29 cellular contexts compared by ENCODE assay signal in genomic region chr20:14685179-14685578, GRCh38.
"Had no signal": no experiment of that assay in that cellular context is flagged by ENCODE, and none has a peak within 500 bp of the region (broad histone marks: within the 10 kb centered on the region; RNA-seq: fewer than 3 reads in every experiment).

No MANE protein-coding gene starts in this region.

- H3K4me3 Mint-ChIP-seq: activated CD4-positive, alpha-beta memory T cell treated with anti-CD3 and anti-CD28 coated beads, Interleukin-2, amount 10 ng/mL, durations not matched to agents 7 days and 5 days; activated naive CD8-positive, alpha-beta T cell treated with anti-CD3 and anti-CD28 coated beads for 36 hours; activated T-cell treated with anti-CD3 and anti-CD28 coated beads, Interleukin-2, amount 50 U/mL, for 72 hours; activated T-helper 17 cell treated with anti-CD3 and anti-CD28 coated beads, Interleukin-2, amount 50 U/mL, for 72 hours; central memory CD8-positive, alpha-beta T cell had no signal

- DNase-seq: activated CD4-positive, alpha-beta memory T cell treated with anti-CD3 and anti-CD28 coated beads, Interleukin-2, amount 10 ng/mL, durations not matched to agents 7 days and 5 days; activated CD4-positive, alpha-beta T cell treated with anti-CD3 and anti-CD28 coated beads for 1 hour; activated CD4-positive, alpha-beta T cell treated with anti-CD3 and anti-CD28 coated beads for 48 hours; activated CD4-positive, CD25-positive, alpha-beta regulatory T cell; activated effector memory CD4-positive, alpha-beta T cell treated with anti-CD3 and anti-CD28 coated beads, Interleukin-2, amount 50 U/mL, for 16 hours; activated naive CD4-positive, alpha-beta T cell; activated naive CD4-positive, alpha-beta T cell treated with anti-CD3 and anti-CD28 coated beads, Interleukin-2, amount 50 U/mL, for 16 hours; activated naive CD8-positive, alpha-beta T cell treated with anti-CD3 and anti-CD28 coated beads for 36 hours; activated T-cell treated with anti-CD3 and anti-CD28 coated beads, Interleukin-2, amount 50 U/mL, for 1 hour; activated T-cell treated with anti-CD3 and anti-CD28 coated beads, Interleukin-2, amount 50 U/mL, for 72 hours; amniotic stem cell; colonic mucosa; NCI-H1092 treated with DMSO at 0.1 percent for 48 hours; NCI-H1417 treated with DMSO at 0.1 percent for 48 hours; NCI-H2029; NCI-H226; NCI-H510A; NCI-H526; NCI-H774; PC-9; SW 1271; T-helper 1 cell; T-helper 2 cell; T1000; WERI-Rb-1 had no signal

- H3K36me3 Mint-ChIP-seq: activated naive CD8-positive, alpha-beta T cell treated with anti-CD3 and anti-CD28 coated beads for 36 hours had no signal

- ATAC-seq: activated T-cell treated with anti-CD3 and anti-CD28 coated beads, Interleukin-2, amount 50 U/mL, for 72 hours; activated T-helper 17 cell treated with anti-CD3 and anti-CD28 coated beads, Interleukin-2, amount 50 U/mL, for 72 hours; K562; Right ventricle myocardium inferior had no signal

- H3K27ac Mint-ChIP-seq: activated CD4-positive, alpha-beta memory T cell treated with anti-CD3 and anti-CD28 coated beads, Interleukin-2, amount 10 ng/mL, durations not matched to agents 7 days and 5 days; activated naive CD8-positive, alpha-beta T cell treated with anti-CD3 and anti-CD28 coated beads for 36 hours; activated T-cell treated with anti-CD3 and anti-CD28 coated beads, Interleukin-2, amount 50 U/mL, for 72 hours; activated T-helper 17 cell treated with anti-CD3 and anti-CD28 coated beads, Interleukin-2, amount 50 U/mL, for 72 hours had no signal

- H3K9me3 Mint-ChIP-seq: activated naive CD8-positive, alpha-beta T cell treated with anti-CD3 and anti-CD28 coated beads for 36 hours had no signal

- H3K27me3 Mint-ChIP-seq: activated CD4-positive, alpha-beta memory T cell treated with anti-CD3 and anti-CD28 coated beads, Interleukin-2, amount 10 ng/mL, durations not matched to agents 7 days and 5 days; activated naive CD8-positive, alpha-beta T cell treated with anti-CD3 and anti-CD28 coated beads for 36 hours; activated T-helper 17 cell treated with anti-CD3 and anti-CD28 coated beads, Interleukin-2, amount 50 U/mL, for 72 hours; central memory CD8-positive, alpha-beta T cell had no signal

- H3K4me1 Mint-ChIP-seq: activated CD4-positive, alpha-beta memory T cell treated with anti-CD3 and anti-CD28 coated beads, Interleukin-2, amount 10 ng/mL, durations not matched to agents 7 days and 5 days; activated naive CD8-positive, alpha-beta T cell treated with anti-CD3 and anti-CD28 coated beads for 36 hours; activated T-helper 17 cell treated with anti-CD3 and anti-CD28 coated beads, Interleukin-2, amount 50 U/mL, for 72 hours; central memory CD8-positive, alpha-beta T cell had no signal
